ENCODE assay signal across 9 cellular contexts in genomic region chr6:90403489-90404381, GRCh38.
DNase-seq lines count a peak whose midpoint lies in the region; ATAC-seq lines count a peak whose summit lies in the region.
"Had no signal": no experiment of that assay in that cellular context is flagged by ENCODE, and none has a peak within 500 bp of the region (broad histone marks: within the 10 kb centered on the region; RNA-seq: fewer than 3 reads in every experiment).

No MANE protein-coding gene starts in this region.

- no peaks in the 10 kb centered on the region for H3K27me3 Mint-ChIP-seq in activated T-cell treated with anti-CD3 and anti-CD28 coated beads, Interleukin-2, amount 50 U/mL, for 72 hours (ENCODE audit: low read depth)
- H3K27me3 Mint-ChIP-seq in activated CD4-positive, alpha-beta memory T cell treated with anti-CD3 and anti-CD28 coated beads, Interleukin-2, amount 10 ng/mL, durations not matched to agents 7 days and 5 days, result peaks cover 5% of the 10 kb centered on the region
- H3K27me3 Mint-ChIP-seq in stimulated activated naive CD8-positive, alpha-beta T cell treated with anti-CD3 and anti-CD28 coated beads, Interleukin-15, amount 100 ng/mL, for 72 hours, result no peaks in the 10 kb centered on the region

- no peaks in the 10 kb centered on the region for H3K9me3 ChIP-seq in right cardiac atrium (ENCODE audit: control insufficient read depth, low read length)
- H3K9me3 ChIP-seq: HAP-1 had no signal

- H3K4me1 ChIP-seq in right cardiac atrium (ENCODE audit: control insufficient read depth, insufficient read depth, low read length), result no peaks in the 10 kb centered on the region
- H3K4me1 ChIP-seq: HAP-1 had no signal

- H3K4me1 Mint-ChIP-seq in activated T-cell treated with anti-CD3 and anti-CD28 coated beads, Interleukin-2, amount 50 U/mL, for 72 hours (ENCODE audit: low read depth), result peaks cover 95% of the 10 kb centered on the region
- peaks cover 86% of the 10 kb centered on the region for H3K4me1 Mint-ChIP-seq in activated CD4-positive, alpha-beta memory T cell treated with anti-CD3 and anti-CD28 coated beads, Interleukin-2, amount 10 ng/mL, durations not matched to agents 7 days and 5 days
- H3K4me1 Mint-ChIP-seq in stimulated activated naive CD8-positive, alpha-beta T cell treated with anti-CD3 and anti-CD28 coated beads, Interleukin-15, amount 100 ng/mL, for 72 hours, result peaks cover 84% of the 10 kb centered on the region

- POLR2A ChIA-PET in activated CD4-positive, alpha-beta memory T cell treated with anti-CD3 and anti-CD28 coated beads, Interleukin-2, amount 10 ng/mL, durations not matched to agents 7 days and 5 days (lab: Charles Lee), result interaction anchor here (0.7 to 13.2 kb wide), 8 partner anchors 10 to 244 kb away, joined by 3 to 324 read pairs (median 18); no protein-coding TSS in a partner anchor

- no peaks in the 10 kb centered on the region for H3K9me3 Mint-ChIP-seq in activated T-cell treated with anti-CD3 and anti-CD28 coated beads, Interleukin-2, amount 50 U/mL, for 72 hours
- peaks cover 2% of the 10 kb centered on the region for H3K9me3 Mint-ChIP-seq in activated CD4-positive, alpha-beta memory T cell treated with anti-CD3 and anti-CD28 coated beads, Interleukin-2, amount 10 ng/mL, durations not matched to agents 7 days and 5 days
- H3K9me3 Mint-ChIP-seq in stimulated activated naive CD8-positive, alpha-beta T cell treated with anti-CD3 and anti-CD28 coated beads, Interleukin-15, amount 100 ng/mL, for 72 hours, result no peaks in the 10 kb centered on the region

- H3K4me3 ChIP-seq in right cardiac atrium (ENCODE audit: low read length), result no peak overlapping the region
- H3K4me3 ChIP-seq: HAP-1 had no signal

- intact Hi-C loops in right cardiac atrium (cut with DNase I) (no loop called here), posterior vena cava (cut with DNase I) (no loop called here)

- H3K36me3 Mint-ChIP-seq in activated T-cell treated with anti-CD3 and anti-CD28 coated beads, Interleukin-2, amount 50 U/mL, for 72 hours (ENCODE audit: insufficient read depth in 2 of 2), result peaks cover 13 to 16% of the 10 kb centered on the region in 2 donors
- peaks cover 6% of the 10 kb centered on the region for H3K36me3 Mint-ChIP-seq in activated CD4-positive, alpha-beta memory T cell treated with anti-CD3 and anti-CD28 coated beads, Interleukin-2, amount 10 ng/mL, durations not matched to agents 7 days and 5 days (ENCODE audit: low read depth)

- no peak for ATAC-seq in activated T-cell treated with anti-CD3 and anti-CD28 coated beads, Interleukin-2, amount 50 U/mL, for 72 hours (replicated peaks in 1 of 2)
- ATAC-seq in right cardiac atrium (peak; percentile 89 to 92), GM19023 (IDR thresholded peaks at IDR 0.05; ENCODE audit: unreplicated experiment) (no peak)
- ATAC-seq in stimulated activated naive CD8-positive, alpha-beta T cell treated with anti-CD3 and anti-CD28 coated beads, Interleukin-15, amount 100 ng/mL, for 72 hours, result no peak

- H3K27ac ChIP-seq in right cardiac atrium (ENCODE audit: low read length), result peak overlapping the region; percentile 21

- 25% methylated on average over 18 of the region's 18 CpGs for WGBS in right cardiac atrium

- H3K27me3 ChIP-seq in right cardiac atrium (ENCODE audit: control insufficient read depth, insufficient read depth), result no peaks in the 10 kb centered on the region

- CTCF ChIA-PET in activated CD4-positive, alpha-beta memory T cell treated with anti-CD3 and anti-CD28 coated beads, Interleukin-2, amount 10 ng/mL, durations not matched to agents 7 days and 5 days (lab: Charles Lee), result interaction anchor here (1.5 to 8.7 kb wide), 5 partner anchors 10 to 119 kb away, joined by 5 to 94 read pairs (median 11); no protein-coding TSS in a partner anchor

- peak overlapping the region; percentile 97 for H3K27ac Mint-ChIP-seq in activated T-cell treated with anti-CD3 and anti-CD28 coated beads, Interleukin-2, amount 50 U/mL, for 72 hours
- peak overlapping the region; percentile 94 for H3K27ac Mint-ChIP-seq in activated CD4-positive, alpha-beta memory T cell treated with anti-CD3 and anti-CD28 coated beads, Interleukin-2, amount 10 ng/mL, durations not matched to agents 7 days and 5 days
- peak overlapping the region; percentile 79 to 90 for H3K27ac Mint-ChIP-seq in stimulated activated naive CD8-positive, alpha-beta T cell treated with anti-CD3 and anti-CD28 coated beads, Interleukin-15, amount 100 ng/mL, for 72 hours

- DNase-seq in activated T-cell treated with anti-CD3 and anti-CD28 coated beads, Interleukin-2, amount 50 U/mL, for 72 hours, result no peak
- DNase-seq in activated T-cell treated with anti-CD3 and anti-CD28 coated beads, Interleukin-2, amount 50 U/mL, for 48 hours, result no peak
- DNase-seq in activated CD4-positive, alpha-beta memory T cell treated with anti-CD3 and anti-CD28 coated beads, Interleukin-2, amount 10 ng/mL, durations not matched to agents 7 days and 5 days, result no peak
- DNase-seq in right cardiac atrium (peak; percentile 57 to 70 (median 65)), posterior vena cava (ENCODE audit: low spot score) (no peak), NCI-H1930 (lab: John Stamatoyannopoulos, UW) (no peak)
- no peak for DNase-seq in stimulated activated naive CD8-positive, alpha-beta T cell treated with anti-CD3 and anti-CD28 coated beads, Interleukin-15, amount 100 ng/mL, for 72 hours

- peak overlapping the region; percentile 72 to 87 for H3K4me3 Mint-ChIP-seq in activated T-cell treated with anti-CD3 and anti-CD28 coated beads, Interleukin-2, amount 50 U/mL, for 72 hours
- peak overlapping the region; percentile 10 for H3K4me3 Mint-ChIP-seq in activated CD4-positive, alpha-beta memory T cell treated with anti-CD3 and anti-CD28 coated beads, Interleukin-2, amount 10 ng/mL, durations not matched to agents 7 days and 5 days
- peak overlapping the region; percentile 19 to 72 for H3K4me3 Mint-ChIP-seq in stimulated activated naive CD8-positive, alpha-beta T cell treated with anti-CD3 and anti-CD28 coated beads, Interleukin-15, amount 100 ng/mL, for 72 hours

Comparison
In these comparisons a context has a peak if more than half of its experiments do, and no peak if none do; other contexts are left out.
1. ATAC-seq: peak in right cardiac atrium (2 of 2); none in activated T-cell treated with anti-CD3 and anti-CD28 coated beads, Interleukin-2, amount 50 U/mL, for 72 hours (0 of 2), stimulated activated naive CD8-positive, alpha-beta T cell treated with anti-CD3 and anti-CD28 coated beads, Interleukin-15, amount 100 ng/mL, for 72 hours (single experiment) and GM19023 (single experiment).
2. DNase-seq: peak in right cardiac atrium (3 of 3); none in activated T-cell treated with anti-CD3 and anti-CD28 coated beads, Interleukin-2, amount 50 U/mL, for 72 hours (0 of 2), activated T-cell treated with anti-CD3 and anti-CD28 coated beads, Interleukin-2, amount 50 U/mL, for 48 hours (0 of 2), activated CD4-positive, alpha-beta memory T cell treated with anti-CD3 and anti-CD28 coated beads, Interleukin-2, amount 10 ng/mL, durations not matched to agents 7 days and 5 days (single experiment), stimulated activated naive CD8-positive, alpha-beta T cell treated with anti-CD3 and anti-CD28 coated beads, Interleukin-15, amount 100 ng/mL, for 72 hours (0 of 2), posterior vena cava (single experiment) and NCI-H1930 (0 of 2).
3. H3K4me3 Mint-ChIP-seq: peak in every context shown above with its lines; median percentile 80 in activated T-cell treated with anti-CD3 and anti-CD28 coated beads, Interleukin-2, amount 50 U/mL, for 72 hours; 46 in stimulated activated naive CD8-positive, alpha-beta T cell treated with anti-CD3 and anti-CD28 coated beads, Interleukin-15, amount 100 ng/mL, for 72 hours; 10 in activated CD4-positive, alpha-beta memory T cell treated with anti-CD3 and anti-CD28 coated beads, Interleukin-2, amount 10 ng/mL, durations not matched to agents 7 days and 5 days.
4. Peak in every context shown above with its lines, with median percentiles within 50 percentile points of each other: H3K27ac Mint-ChIP-seq.